Comparison of ENCODE assay signal across 8 cellular contexts in the genomic region with DNA sequence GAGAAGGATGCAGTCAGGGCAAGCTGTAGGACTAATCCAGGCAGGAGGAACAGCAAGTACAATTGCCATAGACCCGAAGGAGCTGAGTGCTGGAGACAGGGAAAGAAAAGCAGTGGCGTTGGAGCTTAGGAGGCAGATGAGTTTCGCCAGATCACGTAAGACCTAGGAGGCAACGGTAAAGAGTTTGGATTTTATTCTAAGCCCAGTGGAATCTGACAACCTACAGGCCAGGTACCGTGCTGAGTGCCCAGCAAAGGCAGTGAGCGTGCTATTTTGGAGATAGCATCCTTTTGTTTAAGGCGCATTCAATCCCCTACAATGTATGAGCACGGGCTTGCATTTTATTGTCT. TPM values are rescaled to one million over a fixed set of nuclear protein-coding genes. Genes with fewer than 3 reads are reported as not detected.
DNase-seq lines count a peak whose midpoint lies in the region; ATAC-seq and TF ChIP-seq lines count a peak whose summit lies in the region.

No MANE protein-coding gene starts in this region.

- ATAC-seq in lung (ENCODE audit: insufficient read depth, low FRiP score) = no peak
- ATAC-seq in HG03280 (IDR thresholded peaks at IDR 0.05; ENCODE audit: unreplicated experiment) = no peak
- ATAC-seq in activated CD4-positive, CD25-positive, alpha-beta regulatory T cell treated with anti-CD3 and anti-CD28 coated beads, Interleukin-2, amount 50 U/mL, for 24 hours = no peak

- H3K4me3 ChIP-seq in breast epithelium (peak overlapping the region in 2 of 3 donors; percentile 68 to 72), lung (peak overlapping the region; percentile 45)

- TF ChIP-seq CTCF in breast epithelium (IDR thresholded peaks at IDR 0.05) = no peak
- no peak for TF ChIP-seq CTCF in lung (IDR thresholded peaks at IDR 0.05; ENCODE audit: control extremely low read depth, extremely low read depth)

- no peaks in the 10 kb centered on the region for H3K9me3 ChIP-seq in breast epithelium
- H3K9me3 ChIP-seq in lung (ENCODE audit: control insufficient read depth in 2 of 2, insufficient read depth in 1 of 2, low read length in 1 of 2) = peaks cover 0 to 2% of the 10 kb centered on the region in 2 donors

- H3K36me3 ChIP-seq in breast epithelium (no peaks in the 10 kb centered on the region), lung (ENCODE audit: control insufficient read depth in 2 of 2, insufficient read depth in 2 of 2, low read length in 2 of 2) (no peaks in the 10 kb centered on the region)

- H3K27me3 ChIP-seq in breast epithelium = no peaks in the 10 kb centered on the region
- H3K27me3 ChIP-seq in lung (ENCODE audit: control insufficient read depth, insufficient read depth) = peaks cover 6% of the 10 kb centered on the region

- intact Hi-C loops in breast epithelium (cut with DNase I; ENCODE audit: low total_unique reads) = no loop called here

- peak overlapping the region in 1 of 2 donors; percentile 87 for H3K27ac ChIP-seq in breast epithelium
- peak overlapping the region in 1 of 2 donors; percentile 92 for H3K27ac ChIP-seq in lung (ENCODE audit: low read depth in 1 of 2, low read length in 1 of 2)

- in situ Hi-C loops in ACHN (cut with HindIII; ENCODE audit: low pct_ligation_motif_present, low pct_unique_long_range_greater_than_20kb, low sequenced_read_pairs) = no loop called here

- H3K4me1 ChIP-seq in breast epithelium (no peaks in the 10 kb centered on the region), lung (ENCODE audit: control insufficient read depth in 2 of 2, insufficient read depth in 2 of 2, low read length in 2 of 2) (peaks cover 0 to 8% of the 10 kb centered on the region in 2 donors)

- no peak for TF ChIP-seq POLR2A in breast epithelium (IDR thresholded peaks at IDR 0.05)

- DNase-seq in ACHN (peak; percentile 9), HT-29 (ENCODE audit: low spot score) (peak; percentile 29), breast epithelium (ENCODE audit: low spot score in 2 of 2) (no peak), lung (ENCODE audit: low spot score) (no peak), RKO (ENCODE audit: low spot score) (no peak), NCI-H1694 (lab: John Stamatoyannopoulos, UW) (no peak)

- 46 to 49% methylated on average over 9 of the region's 9 CpGs for WGBS in lung, 2 donors

RNA-seq across cellular contexts. Expression of a gene that starts 1.2 kb away (rescaled TPM):
- total RNA-seq in HT-29 (2014; rRNA removed; shearing (Covaris generic)) = 13.6 and 21.7 TPM in 2 replicates
- 1 to 10 TPM in 2 of 3 donors, under 1 TPM in 1; 0.32 to 6.1 (median 3.9) TPM for total RNA-seq in breast epithelium
- 1 to 10 TPM; 5.3 to 9.8 TPM for total RNA-seq in lung
- 1 to 10 TPM; 2.9 to 3.3 TPM for polyA plus RNA-seq in lung

Comparison
In these comparisons a context has a peak if more than half of its experiments do, and no peak if none do; other contexts are left out.
1. DNase-seq: peak in ACHN (single experiment) and HT-29 (single experiment); none in breast epithelium (0 of 2), lung (single experiment), RKO (single experiment) and NCI-H1694 (single experiment).